ENCODE assay signal across 25 cellular contexts in genomic region chr3:77602722-77603121, GRCh38.
"Had no signal": no experiment of that assay in that cellular context is flagged by ENCODE, and none has a peak within 500 bp of the region (broad histone marks: within the 10 kb centered on the region; RNA-seq: fewer than 3 reads in every experiment).

No MANE protein-coding gene starts in this region.

- DNase-seq: activated B cell treated with CpG ODN at 0.5 μM for 24 hours; activated CD4-positive, alpha-beta memory T cell treated with anti-CD3 and anti-CD28 coated beads for 36 hours; activated CD4-positive, alpha-beta T cell treated with anti-CD3 and anti-CD28 coated beads for 4 hours; activated CD4-positive, alpha-beta T cell treated with anti-CD3 and anti-CD28 coated beads, Interleukin-2, amount 50 U/mL, for 1 hour; activated CD4-positive, CD25-positive, alpha-beta regulatory T cell treated with anti-CD3 and anti-CD28 coated beads, Interleukin-2, amount 50 U/mL, for 72 hours; activated CD8-positive, alpha-beta memory T cell treated with anti-CD3 and anti-CD28 coated beads, Interleukin-2, amount 50 U/mL, for 48 hours; activated effector memory CD4-positive, alpha-beta T cell treated with Interleukin-2 at 50 U/mL for 16 hours; activated naive CD4-positive, alpha-beta T cell treated with anti-CD3 and anti-CD28 coated beads, Interleukin-2, amount 10 ng/mL, durations not matched to agents 7 days and 5 days; activated naive CD8-positive, alpha-beta T cell treated with anti-CD3 and anti-CD28 coated beads, Interleukin-2, amount 50 U/mL, for 24 hours; activated T-cell treated with anti-CD3 and anti-CD28 coated beads, Interleukin-2, amount 50 U/mL, for 48 hours; anterior cingulate cortex; brain microvascular endothelial cell; central memory CD4-positive, alpha-beta T cell; Kasumi-1; MG63; NCI-H1092; NCI-H1436 treated with DMSO at 0.1 percent for 48 hours; NCI-H1694 treated with DMSO at 0.1 percent for 48 hours; NCI-H2029; NCI-H345; NCI-H524 treated with DMSO at 0.1 percent for 48 hours; NK-92 treated with Interleukin-12 subunit alpha and Interleukin-12 subunit beta, amount 100 ng/mL, for 24 hours; Right ventricle myocardium superior had no signal

- FAIRE-seq: TTC549 had no signal

- H3K27ac ChIP-seq: brain microvascular endothelial cell, SK-N-MC had no signal

- H3K4me3 ChIP-seq: MG63, SK-N-MC had no signal

- ATAC-seq: activated naive CD8-positive, alpha-beta T cell treated with anti-CD3 and anti-CD28 coated beads, Interleukin-2, amount 50 U/mL, for 24 hours had no signal

- H3K36me3 ChIP-seq: brain microvascular endothelial cell, MG63 had no signal

- H3K9me3 ChIP-seq: MG63 had no signal

- H3K27me3 ChIP-seq: brain microvascular endothelial cell, MG63 had no signal
